Comparison of ENCODE assay signal across 8 cellular contexts in genomic region chr15:71440479-71441071, GRCh38.
DNase-seq lines count a peak whose midpoint lies in the region; ATAC-seq and TF ChIP-seq lines count a peak whose summit lies in the region.

No MANE protein-coding gene starts in this region.

- no peak overlapping the region for H3K23ac ChIP-seq in neuronal stem cell (ENCODE audit: low read depth, low read length, poor library complexity)

- intact Hi-C loops in psoas muscle (cut with DNase I) = loop anchor here (2.0 to 10.0 kb wide), 4 partner anchors 326 to 428 kb away; partner anchors contain the start of gene THSD4 (in 1 of the 2)

- H3K18ac ChIP-seq in neuronal stem cell (ENCODE audit: low read length) = no peak overlapping the region

- no peak overlapping the region for H3K4me3 ChIP-seq in Loucy (ENCODE audit: low read length, poor library complexity, severe bottlenecking)
- no peak overlapping the region for H3K4me3 ChIP-seq in fibroblast of lung (replicated peaks in 1 of 4; ENCODE audit: control extremely low read depth in 1 of 4, insufficient read depth in 1 of 4, low read depth in 3 of 4, low read length in 4 of 4)
- H3K4me3 ChIP-seq in psoas muscle = no peak overlapping the region
- no peak overlapping the region for H3K4me3 ChIP-seq in neuronal stem cell (ENCODE audit: low read length in 2 of 2)

- H4K91ac ChIP-seq in neuronal stem cell (ENCODE audit: low read depth, low read length, poor library complexity) = no peak overlapping the region

- no peak overlapping the region for H2BK15ac ChIP-seq in neuronal stem cell (ENCODE audit: low read length)

- H4K20me1 ChIP-seq in Loucy (ENCODE audit: insufficient read depth, low read length, poor library complexity, severe bottlenecking) (no peaks in the 10 kb centered on the region), fibroblast of lung (ENCODE audit: control insufficient read depth, extremely low read depth, insufficient read depth, low read length) (no peaks in the 10 kb centered on the region)

- no peak overlapping the region for H2AK5ac ChIP-seq in neuronal stem cell (ENCODE audit: low read depth, low read length)

- H2AFZ ChIP-seq in Loucy (ENCODE audit: low read length) (peak overlapping the region; percentile 23; the same call in 1 of the 2 replicates), fibroblast of lung (ENCODE audit: low read length) (no peak overlapping the region), neuronal stem cell (ENCODE audit: low read length) (no peak overlapping the region)

- no peak overlapping the region for H3K14ac ChIP-seq in neuronal stem cell (ENCODE audit: low read length)

- H3K4me2 ChIP-seq in Loucy (ENCODE audit: low read depth, low read length, poor library complexity, severe bottlenecking) (no peak overlapping the region), fibroblast of lung (ENCODE audit: extremely low read depth, insufficient read depth, low read length) (no peak overlapping the region), neuronal stem cell (ENCODE audit: insufficient read depth, low read length, poor library complexity, severe bottlenecking) (no peak overlapping the region)

- H3K36me3 ChIP-seq in Loucy (ENCODE audit: insufficient read depth, low read length) (no peaks in the 10 kb centered on the region), fibroblast of lung (ENCODE audit: control insufficient read depth, insufficient read depth, low read length) (no peaks in the 10 kb centered on the region), psoas muscle (ENCODE audit: insufficient read depth in 1 of 2, low read depth in 1 of 2) (no peaks in the 10 kb centered on the region), neuronal stem cell (replicated peaks in 1 of 2; ENCODE audit: control insufficient read depth in 2 of 2, insufficient read depth in 2 of 2, low read length in 2 of 2) (no peaks in the 10 kb centered on the region)

- H3K4me1 ChIP-seq in Loucy (ENCODE audit: insufficient read depth, low read length, poor library complexity, severe bottlenecking) (peaks cover 6% of the 10 kb centered on the region), fibroblast of lung (ENCODE audit: control insufficient read depth, extremely low read depth, insufficient read depth, low read length) (peaks cover 9% of the 10 kb centered on the region), psoas muscle (no peaks in the 10 kb centered on the region), neuronal stem cell (ENCODE audit: control insufficient read depth in 2 of 2, insufficient read depth in 1 of 2, low read depth in 1 of 2, low read length in 2 of 2) (no peaks in the 10 kb centered on the region)

- peak; percentile 49 to 81 (median 60) for ATAC-seq in psoas muscle
- no peak for ATAC-seq in HG02798 (IDR thresholded peaks at IDR 0.05; ENCODE audit: poor library complexity, unreplicated experiment)
- no peak for ATAC-seq in HG03457 (IDR thresholded peaks at IDR 0.05; ENCODE audit: unreplicated experiment)

- DNase-seq in DMS153 (lab: John Stamatoyannopoulos, UW) = peak; percentile 38
- peak; percentile 30 for DNase-seq in RPMI8226
- DNase-seq in fibroblast of lung (ENCODE audit: low read depth in 2 of 2) = peak; percentile 66 to 89
- no peak for DNase-seq in psoas muscle
- no peak for DNase-seq in neuronal stem cell (ENCODE audit: low spot score)

- H3K9ac ChIP-seq in Loucy (ENCODE audit: low read depth, low read length, poor library complexity, severe bottlenecking) (no peak overlapping the region), fibroblast of lung (ENCODE audit: insufficient read depth, low read length) (no peak overlapping the region), neuronal stem cell (ENCODE audit: low read depth, low read length, poor library complexity) (no peak overlapping the region)

- H3F3A ChIP-seq in Loucy (ENCODE audit: low read depth) = no peaks in the 10 kb centered on the region

- TF ChIP-seq CTCF in Loucy (conservative IDR thresholded peaks at IDR 0.05; ENCODE audit: low read length) (peak; percentile 73), fibroblast of lung (conservative IDR thresholded peaks at IDR 0.05 in 1 of 2, IDR thresholded peaks at IDR 0.05 in 1 of 2; ENCODE audit: low read depth in 1 of 2, low read length in 2 of 2) (peak; percentile 37 to 51), psoas muscle (IDR thresholded peaks at IDR 0.05) (peak; percentile 68)

- 0 to 4% (median 1%) methylated on average over 3 of the region's 3 CpGs for WGBS in psoas muscle, 3 donors
- no CpG with 5 or more reads among the region's 3 CpGs for WGBS in neuronal stem cell (ENCODE audit: extremely low coverage in 2 of 2, insufficient read length in 2 of 2, insufficient replicate concordance in 1 of 2), 2 donors

- H3K9me3 ChIP-seq in Loucy (ENCODE audit: insufficient read depth, low read depth, low read length) (no peaks in the 10 kb centered on the region), fibroblast of lung (ENCODE audit: control insufficient read depth, insufficient read depth, low read depth, low read length) (no peaks in the 10 kb centered on the region), psoas muscle (no peaks in the 10 kb centered on the region), neuronal stem cell (replicated peaks in 1 of 2; ENCODE audit: control insufficient read depth in 2 of 2, insufficient read depth in 1 of 2, low read depth in 1 of 2, low read length in 2 of 2) (peaks cover 0 to 3% of the 10 kb centered on the region in 2 donors)

- H2BK12ac ChIP-seq in neuronal stem cell (ENCODE audit: low read length) = no peak overlapping the region

- no peaks in the 10 kb centered on the region for H3K79me2 ChIP-seq in Loucy (ENCODE audit: insufficient read depth, low read length)
- H3K79me2 ChIP-seq in fibroblast of lung (ENCODE audit: control insufficient read depth, insufficient read depth, low read length) = no peaks in the 10 kb centered on the region

- H2BK120ac ChIP-seq in neuronal stem cell (ENCODE audit: low read depth, low read length) = no peak overlapping the region

- H3K79me1 ChIP-seq in neuronal stem cell (ENCODE audit: low read depth, low read length) = no peaks in the 10 kb centered on the region

- H3K27ac ChIP-seq in fibroblast of lung (ENCODE audit: insufficient read depth, low read length) (no peak overlapping the region), psoas muscle (no peak overlapping the region), neuronal stem cell (replicated peaks; ENCODE audit: low read length) (no peak overlapping the region)

- H3K4ac ChIP-seq in neuronal stem cell (ENCODE audit: low read length) = no peak overlapping the region

- H3K9me2 ChIP-seq in Loucy (replicated peaks; ENCODE audit: low read depth, low read length) = no peaks in the 10 kb centered on the region

- no peak overlapping the region for H2BK5ac ChIP-seq in neuronal stem cell (ENCODE audit: low read length)

- no peak overlapping the region for H4K8ac ChIP-seq in neuronal stem cell (ENCODE audit: low read depth, low read length)

- H3K27me3 ChIP-seq in Loucy (ENCODE audit: insufficient read depth, low read length, poor library complexity, severe bottlenecking) (no peaks in the 10 kb centered on the region), fibroblast of lung (ENCODE audit: control insufficient read depth, insufficient read depth, low read length) (no peaks in the 10 kb centered on the region), psoas muscle (ENCODE audit: insufficient read depth in 3 of 3, low read length in 2 of 3) (no peaks in the 10 kb centered on the region), neuronal stem cell (ENCODE audit: control insufficient read depth in 3 of 3, insufficient read depth in 3 of 3, low read depth in 1 of 3, low read length in 3 of 3) (peaks cover 0 to 7% (median 0%) of the 10 kb centered on the region in 3 experiments)

Comparison
In these comparisons a context has a peak if more than half of its experiments do, and no peak if none do; other contexts are left out.
1. DNase-seq: peak in DMS153 (single experiment), RPMI8226 (single experiment) and fibroblast of lung (2 of 2); none in psoas muscle (0 of 2) and neuronal stem cell (single experiment).
2. ATAC-seq: peak in psoas muscle (4 of 4); none in HG02798 (single experiment) and HG03457 (single experiment).
3. Peak in every context shown above with its lines, with median percentiles within 50 percentile points of each other: CTCF ChIP-seq.